Comparison of ENCODE assay signal across 12 cellular contexts in the genomic region with DNA sequence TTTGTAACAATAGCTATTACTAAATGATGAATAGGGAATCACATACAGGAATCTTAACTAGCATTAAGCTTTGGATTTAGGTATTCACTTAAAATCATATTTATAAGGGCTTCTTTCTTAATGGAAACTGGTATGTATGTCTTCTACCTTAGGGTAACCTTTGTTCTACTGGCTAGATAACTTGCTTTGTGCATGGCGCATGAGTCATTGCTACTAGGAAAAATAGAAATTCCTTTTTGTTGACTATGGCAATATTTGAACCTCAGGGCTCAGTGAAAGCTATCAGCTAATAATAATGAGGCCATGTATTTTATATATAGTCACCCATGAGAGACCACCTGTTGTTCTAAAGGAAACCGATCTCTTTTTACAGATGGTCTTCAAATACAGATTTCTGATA.
DNase-seq lines count a peak whose midpoint lies in the region; FAIRE-seq lines count a peak whose summit lies in the region.
"Had no signal": no experiment of that assay in that cellular context is flagged by ENCODE, and none has a peak within 500 bp of the region (broad histone marks: within the 10 kb centered on the region; RNA-seq: fewer than 3 reads in every experiment).

No MANE protein-coding gene starts in this region.

- FAIRE-seq in urothelium cell line (lab: Jason Lieb, UNC) = no peak

- intact Hi-C loops in cardiac septum (cut with DNase I) = loop anchor here (10.0 kb wide), 1 partner anchor 1001 kb away; no protein-coding TSS in a partner anchor

- DNase-seq in HS-27A (ENCODE audit: low read depth) (peak; percentile 26), amniotic epithelial cell (ENCODE audit: low read depth) (peak; percentile 76), iris pigment epithelial cell (ENCODE audit: low read depth) (peak; percentile 82), urothelium cell line (ENCODE audit: low spot score) (peak; percentile 35), cerebellum (ENCODE audit: low spot score) (no peak), cardiac septum (ENCODE audit: low spot score) (no peak)
- no peak for DNase-seq in activated CD4-positive, alpha-beta T cell treated with anti-CD3 and anti-CD28 coated beads, Interleukin-2, amount 50 U/mL, for 4 hours
- DNase-seq: activated CD4-positive, alpha-beta T cell treated with anti-CD3 and anti-CD28 coated beads for 4 hours; activated naive CD4-positive, alpha-beta T cell treated with anti-CD3 and anti-CD28 coated beads, Interleukin-2, amount 50 U/mL, for 16 hours; DMS153; NCI-H1048; NCI-H524 had no signal

Comparison
In these comparisons a context has a peak if more than half of its experiments do, and no peak if none do; other contexts are left out.
1. DNase-seq: peak in HS-27A (single experiment), amniotic epithelial cell (single experiment), iris pigment epithelial cell (single experiment) and urothelium cell line (single experiment); none in activated CD4-positive, alpha-beta T cell treated with anti-CD3 and anti-CD28 coated beads, Interleukin-2, amount 50 U/mL, for 4 hours (0 of 2), cerebellum (single experiment) and cardiac septum (single experiment).